Comparison of ENCODE assay signal across 21 cellular contexts in the genomic region with DNA sequence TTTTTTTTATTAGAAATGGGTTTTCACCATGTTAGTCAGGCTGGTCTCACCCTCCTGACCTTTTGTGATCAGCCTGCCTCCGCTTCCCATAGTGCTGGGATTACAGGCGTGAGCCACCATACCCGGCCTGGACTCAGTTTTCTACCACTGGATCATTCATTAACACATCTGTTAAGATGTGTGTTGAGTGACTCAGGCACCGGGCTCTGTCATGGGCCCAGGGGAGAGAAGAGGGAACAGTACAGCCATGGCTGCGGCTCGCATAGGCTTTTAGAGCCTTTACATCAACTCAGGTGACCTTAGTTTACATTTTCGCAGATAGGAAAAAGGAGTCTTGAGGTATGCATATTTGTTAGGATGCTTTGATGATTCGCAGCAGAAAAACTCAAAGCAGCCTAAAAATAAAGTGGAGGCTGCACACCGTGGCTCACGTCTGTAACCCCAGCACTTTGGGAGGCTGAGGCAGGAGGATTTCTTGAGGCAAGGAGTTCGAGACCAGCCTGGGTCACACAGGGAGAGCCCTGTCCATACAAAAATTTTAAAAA. TPM values are rescaled to one million over a fixed set of nuclear protein-coding genes. Genes with fewer than 3 reads are reported as not detected.
DNase-seq lines count a peak whose midpoint lies in the region; ATAC-seq and TF ChIP-seq lines count a peak whose summit lies in the region.
"Had no signal": no experiment of that assay in that cellular context is flagged by ENCODE, and none has a peak within 500 bp of the region (broad histone marks: within the 10 kb centered on the region; RNA-seq: fewer than 3 reads in every experiment).

No MANE protein-coding gene starts in this region.

- H3K4me1 Mint-ChIP-seq in activated naive CD8-positive, alpha-beta T cell treated with anti-CD3 and anti-CD28 coated beads for 36 hours, result peaks cover 27% of the 10 kb centered on the region
- H3K4me1 Mint-ChIP-seq in activated naive CD8-positive, alpha-beta T cell treated with anti-CD3 and anti-CD28 coated beads, Interleukin-2, amount 50 U/mL, for 24 hours, result peaks cover 23% of the 10 kb centered on the region

- H3K79me1 ChIP-seq in mesendoderm (ENCODE audit: low read length), result peaks cover 3% of the 10 kb centered on the region

- no peak overlapping the region for H3K4me3 Mint-ChIP-seq in activated naive CD8-positive, alpha-beta T cell treated with anti-CD3 and anti-CD28 coated beads for 36 hours
- no peak overlapping the region for H3K4me3 Mint-ChIP-seq in activated naive CD8-positive, alpha-beta T cell treated with anti-CD3 and anti-CD28 coated beads, Interleukin-2, amount 50 U/mL, for 24 hours
- H3K4me3 Mint-ChIP-seq: activated B cell treated with CpG ODN at 0.5 μM for 24 hours had no signal

- no peak overlapping the region for H3K4ac ChIP-seq in mesendoderm (ENCODE audit: low read depth, low read length)

- peaks cover 11 to 12% of the 10 kb centered on the region in 2 donors for H3K36me3 ChIP-seq in ascending aorta
- H3K36me3 ChIP-seq in mesendoderm (ENCODE audit: control insufficient read depth, insufficient read depth, low read length), result peaks cover 6% of the 10 kb centered on the region
- peaks cover 18% of the 10 kb centered on the region for H3K36me3 ChIP-seq in upper lobe of right lung

- peak overlapping the region; percentile 19 to 23 for H3K27ac ChIP-seq in ascending aorta
- H3K27ac ChIP-seq in mesendoderm (ENCODE audit: low read depth, low read length), result no peak overlapping the region
- H3K27ac ChIP-seq in upper lobe of right lung, result peak overlapping the region; percentile 71

- no peak for TF ChIP-seq CTCF in ascending aorta (IDR thresholded peaks at IDR 0.05)
- no peak for TF ChIP-seq CTCF in upper lobe of right lung (IDR thresholded peaks at IDR 0.05)

- H3K9me3 Mint-ChIP-seq in activated naive CD8-positive, alpha-beta T cell treated with anti-CD3 and anti-CD28 coated beads for 36 hours, result no peaks in the 10 kb centered on the region
- H3K9me3 Mint-ChIP-seq in activated naive CD8-positive, alpha-beta T cell treated with anti-CD3 and anti-CD28 coated beads, Interleukin-2, amount 50 U/mL, for 24 hours, result no peaks in the 10 kb centered on the region
- H3K9me3 Mint-ChIP-seq: activated B cell treated with CpG ODN at 0.5 μM for 24 hours; activated naive CD4-positive, alpha-beta T cell treated with anti-CD3 and anti-CD28 coated beads, Interleukin-2, amount 50 U/mL, for 72 hours; activated T-helper 2 cell treated with anti-CD3 and anti-CD28 coated beads, Interferon-gamma antibody, Interleukin-2, Interleukin-4, amounts not matched to agents 10 μg/mL and 5 μg/mL and 100 μg/mL, durations not matched to agents 14 hours and 24 hours and 36 hours had no signal

- no peak for ATAC-seq in activated naive CD8-positive, alpha-beta T cell treated with anti-CD3 and anti-CD28 coated beads, Interleukin-2, amount 50 U/mL, for 24 hours
- no peak for ATAC-seq in upper lobe of right lung
- ATAC-seq in GM18873 (IDR thresholded peaks at IDR 0.05; ENCODE audit: low FRiP score, unreplicated experiment), result no peak
- ATAC-seq: activated naive CD4-positive, alpha-beta T cell treated with anti-CD3 and anti-CD28 coated beads, Interleukin-2, amount 50 U/mL, for 72 hours; sciatic nerve had no signal

- H3K4me1 ChIP-seq in ascending aorta (peaks cover 0 to 12% of the 10 kb centered on the region in 2 donors), mesendoderm (ENCODE audit: control insufficient read depth, low read depth, low read length) (no peaks in the 10 kb centered on the region), upper lobe of right lung (peaks cover 31% of the 10 kb centered on the region)

- intact Hi-C loops in ascending aorta (cut with DNase I), result no loop called here
- intact Hi-C loops in upper lobe of right lung (cut with DNase I), result no loop called here

- no peak overlapping the region for H2AK5ac ChIP-seq in mesendoderm (ENCODE audit: low read length)

- no CpG with 5 or more reads among the region's 11 CpGs for WGBS in mesendoderm (ENCODE audit: extremely low coverage, insufficient coverage, low lambda C conversion rate)

- H3K79me2 ChIP-seq in mesendoderm (ENCODE audit: control insufficient read depth, insufficient read depth, low read length), result peaks cover 2% of the 10 kb centered on the region

- H3K9me3 ChIP-seq in ascending aorta, result no peaks in the 10 kb centered on the region
- H3K9me3 ChIP-seq in upper lobe of right lung, result no peaks in the 10 kb centered on the region
- H3K9me3 ChIP-seq: BE2C had no signal

- no peak overlapping the region for H2BK120ac ChIP-seq in mesendoderm (ENCODE audit: low read depth, low read length)

- no peaks in the 10 kb centered on the region for H3K27me3 Mint-ChIP-seq in activated naive CD8-positive, alpha-beta T cell treated with anti-CD3 and anti-CD28 coated beads for 36 hours
- no peaks in the 10 kb centered on the region for H3K27me3 Mint-ChIP-seq in activated naive CD8-positive, alpha-beta T cell treated with anti-CD3 and anti-CD28 coated beads, Interleukin-2, amount 50 U/mL, for 24 hours
- H3K27me3 Mint-ChIP-seq: activated B cell treated with CpG ODN at 0.5 μM for 24 hours had no signal

- no peak overlapping the region for H3K23ac ChIP-seq in mesendoderm (ENCODE audit: low read length)

- no peak overlapping the region for H4K5ac ChIP-seq in mesendoderm (ENCODE audit: low read length)

- H3K4me2 ChIP-seq in mesendoderm (ENCODE audit: low read length), result no peak overlapping the region

- H3K18ac ChIP-seq in mesendoderm (ENCODE audit: low read length), result no peak overlapping the region

- H3K56ac ChIP-seq in mesendoderm (ENCODE audit: low read length), result no peak overlapping the region

- H3K27me3 ChIP-seq in ascending aorta (no peaks in the 10 kb centered on the region), mesendoderm (ENCODE audit: insufficient read depth, low read length, poor library complexity) (no peaks in the 10 kb centered on the region), upper lobe of right lung (no peaks in the 10 kb centered on the region)
- H3K27me3 ChIP-seq: BE2C had no signal

- H2BK5ac ChIP-seq in mesendoderm (ENCODE audit: low read length), result no peak overlapping the region

- H3K9ac ChIP-seq in mesendoderm (ENCODE audit: low read length), result no peak overlapping the region

- H3K4me3 ChIP-seq in ascending aorta (no peak overlapping the region), mesendoderm (ENCODE audit: low read length) (no peak overlapping the region), upper lobe of right lung (no peak overlapping the region)

- peak overlapping the region; percentile 6 for H3K27ac Mint-ChIP-seq in activated naive CD8-positive, alpha-beta T cell treated with anti-CD3 and anti-CD28 coated beads for 36 hours
- H3K27ac Mint-ChIP-seq in activated naive CD8-positive, alpha-beta T cell treated with anti-CD3 and anti-CD28 coated beads, Interleukin-2, amount 50 U/mL, for 24 hours, result no peak overlapping the region
- H3K27ac Mint-ChIP-seq: activated B cell treated with CpG ODN at 0.5 μM for 24 hours; activated naive CD4-positive, alpha-beta T cell treated with anti-CD3 and anti-CD28 coated beads, Interleukin-2, amount 50 U/mL, for 72 hours; activated T-helper 2 cell treated with anti-CD3 and anti-CD28 coated beads, Interferon-gamma antibody, Interleukin-2, Interleukin-4, amounts not matched to agents 10 μg/mL and 5 μg/mL and 100 μg/mL, durations not matched to agents 14 hours and 24 hours and 36 hours had no signal

- H3K36me3 Mint-ChIP-seq in activated naive CD8-positive, alpha-beta T cell treated with anti-CD3 and anti-CD28 coated beads for 36 hours, result peaks cover 9% of the 10 kb centered on the region
- peaks cover 3% of the 10 kb centered on the region for H3K36me3 Mint-ChIP-seq in activated naive CD8-positive, alpha-beta T cell treated with anti-CD3 and anti-CD28 coated beads, Interleukin-2, amount 50 U/mL, for 24 hours (ENCODE audit: low read depth)

- DNase-seq in activated naive CD8-positive, alpha-beta T cell treated with anti-CD3 and anti-CD28 coated beads for 36 hours, result no peak
- DNase-seq in activated naive CD8-positive, alpha-beta T cell treated with anti-CD3 and anti-CD28 coated beads, Interleukin-2, amount 50 U/mL, for 24 hours, result no peak
- DNase-seq in ascending aorta (ENCODE audit: low spot score in 2 of 2) (no peak), mesendoderm (peak; percentile 42), upper lobe of right lung (no peak), NCI-H1092 (lab: John Stamatoyannopoulos, UW) (no peak)
- DNase-seq in stimulated activated CD4-positive, alpha-beta T cell treated with anti-CD3 and anti-CD28 coated beads, Interleukin-2, amount 100 ng/mL, for 48 hours, result no peak
- DNase-seq: activated B cell treated with CpG ODN at 0.5 μM for 24 hours; activated CD4-positive, alpha-beta T cell treated with anti-CD3 and anti-CD28 coated beads, Interleukin-2, amount 50 U/mL, for 4 hours; BE2C; central memory CD4-positive, alpha-beta T cell; EL; NCI-H1105; NCI-H345; NCI-H774; stimulated activated CD4-positive, alpha-beta T cell treated with anti-CD3 and anti-CD28 coated beads, Interleukin-15, amount 100 ng/mL, for 24 hours; T-helper 9 cell had no signal

- H4K8ac ChIP-seq in mesendoderm (ENCODE audit: low read depth, low read length), result no peak overlapping the region

- no peak overlapping the region for H2BK15ac ChIP-seq in mesendoderm (replicated peaks; ENCODE audit: low read depth)

RNA-seq across cellular contexts. Expression of a gene that starts 3.1 kb away (rescaled TPM):
- 100 to 1,000 TPM; 256 to 258 TPM for total RNA-seq in activated naive CD8-positive, alpha-beta T cell treated with anti-CD3 and anti-CD28 coated beads for 36 hours
- 360 TPM for total RNA-seq in ascending aorta
- polyA plus RNA-seq in mesendoderm (2013, experiment 1 of 2), result 49.0 TPM
- polyA plus RNA-seq in mesendoderm (2013, experiment 2 of 2), result 46.9 TPM
- 219 TPM for total RNA-seq in upper lobe of right lung

RNA-seq across cellular contexts. Expression of a gene that starts 36.9 kb away (rescaled TPM):
- total RNA-seq in activated naive CD8-positive, alpha-beta T cell treated with anti-CD3 and anti-CD28 coated beads for 36 hours, result 100 to 1,000 TPM; 201 to 214 TPM
- 104 TPM for total RNA-seq in ascending aorta
- polyA plus RNA-seq in mesendoderm (2013, experiment 1 of 2), result 160 TPM
- polyA plus RNA-seq in mesendoderm (2013, experiment 2 of 2), result 164 TPM
- 76.4 TPM for total RNA-seq in upper lobe of right lung

RNA-seq across cellular contexts. Expression of a gene that starts 37.3 kb away (rescaled TPM):
- total RNA-seq in activated naive CD8-positive, alpha-beta T cell treated with anti-CD3 and anti-CD28 coated beads for 36 hours, result 100 to 1,000 TPM; 156 to 162 TPM
- total RNA-seq in ascending aorta, result 41.3 TPM
- 150 TPM for polyA plus RNA-seq in mesendoderm (2013, experiment 1 of 2)
- 161 TPM for polyA plus RNA-seq in mesendoderm (2013, experiment 2 of 2)
- 72.0 TPM for total RNA-seq in upper lobe of right lung

RNA-seq across cellular contexts. Expression of a gene that starts 45.8 kb away (rescaled TPM):
- total RNA-seq in activated naive CD8-positive, alpha-beta T cell treated with anti-CD3 and anti-CD28 coated beads for 36 hours, result 10 to 100 TPM; 55.0 to 55.9 TPM
- 87.7 TPM for total RNA-seq in ascending aorta
- polyA plus RNA-seq in mesendoderm (2013, experiment 1 of 2), result 204 TPM
- polyA plus RNA-seq in mesendoderm (2013, experiment 2 of 2), result 207 TPM
- 137 TPM for total RNA-seq in upper lobe of right lung
